Comparison of ENCODE assay signal across 32 cellular contexts in genomic region chr9:70514273-70514672, GRCh38.
"Had no signal": no experiment of that assay in that cellular context is flagged by ENCODE, and none has a peak within 500 bp of the region (broad histone marks: within the 10 kb centered on the region; RNA-seq: fewer than 3 reads in every experiment).

No MANE protein-coding gene starts in this region.

- H3K4me3 Mint-ChIP-seq: activated CD8-positive, alpha-beta T cell treated with anti-CD3 and anti-CD28 coated beads, Interleukin-2, amount 10 ng/mL, durations not matched to agents 7 days and 5 days; activated naive CD4-positive, alpha-beta T cell treated with anti-CD3 and anti-CD28 coated beads for 36 hours; activated naive CD8-positive, alpha-beta T cell; activated T-cell treated with anti-CD3 and anti-CD28 coated beads, Interleukin-2, amount 50 U/mL, for 4 hours; T-helper 1 cell treated with Interleukin-12 subunit alpha and Interleukin-12 subunit beta and Interleukin-4 antibody, amounts not matched to agents 30 μg/mL and 1 μg/mL, for 36 hours had no signal

- H3K27me3 Mint-ChIP-seq: activated naive CD8-positive, alpha-beta T cell had no signal

- H3K4me3 ChIP-seq: cardiac muscle cell, MG63, Peyer's patch, SJSA1 had no signal

- DNase-seq: activated CD4-positive, alpha-beta T cell treated with anti-CD3 and anti-CD28 coated beads for 48 hours; activated CD4-positive, alpha-beta T cell treated with anti-CD3 and anti-CD28 coated beads, Interleukin-2, amount 50 U/mL, for 4 hours; activated CD4-positive, CD25-positive, alpha-beta regulatory T cell treated with anti-CD3 and anti-CD28 coated beads, Interleukin-2, amount 50 U/mL, for 72 hours; activated CD8-positive, alpha-beta T cell treated with anti-CD3 and anti-CD28 coated beads, Interleukin-2, amount 10 ng/mL, durations not matched to agents 7 days and 5 days; activated gamma-delta T cell; activated naive CD4-positive, alpha-beta T cell treated with anti-CD3 and anti-CD28 coated beads for 36 hours; activated T-cell treated with anti-CD3 and anti-CD28 coated beads, Interleukin-2, amount 50 U/mL, for 4 hours; amygdala; brain microvascular endothelial cell; cerebellar nuclear complex; KG1; MG63; MV-4-11; NCI-H1092 treated with DMSO at 0.1 percent for 48 hours; NCI-H1417 treated with DMSO at 0.1 percent for 48 hours; NCI-H1694 treated with DMSO at 0.1 percent for 48 hours; NCI-H2029 treated with DMSO at 0.1 percent for 48 hours; NCI-H2171; NCI-H2227 treated with DMSO at 0.1 percent for 48 hours; NCI-H446 treated with DMSO at 0.1 percent for 48 hours; NCI-H524 treated with DMSO at 0.1 percent for 48 hours; NCI-H774; NK-92 treated with Interleukin-12 subunit alpha and Interleukin-12 subunit beta, amount 100 ng/mL, for 24 hours; OCI-M1; Peyer's patch; SHP77 had no signal

- H3K9me3 ChIP-seq: MG63, Peyer's patch, SJSA1 had no signal

- H3K36me3 ChIP-seq: brain microvascular endothelial cell, cardiac muscle cell, MG63, Peyer's patch, SJSA1 had no signal

- H3K27ac Mint-ChIP-seq: activated CD8-positive, alpha-beta T cell treated with anti-CD3 and anti-CD28 coated beads, Interleukin-2, amount 10 ng/mL, durations not matched to agents 7 days and 5 days; activated naive CD4-positive, alpha-beta T cell treated with anti-CD3 and anti-CD28 coated beads for 36 hours; activated naive CD8-positive, alpha-beta T cell; T-helper 1 cell treated with Interleukin-12 subunit alpha and Interleukin-12 subunit beta and Interleukin-4 antibody, amounts not matched to agents 30 μg/mL and 1 μg/mL, for 36 hours had no signal

- H3K27ac ChIP-seq: brain microvascular endothelial cell, cardiac muscle cell, Peyer's patch, RWPE1, SJSA1 had no signal

- H3K4me1 ChIP-seq: Peyer's patch, SJSA1 had no signal

- ATAC-seq: activated CD8-positive, alpha-beta T cell treated with anti-CD3 and anti-CD28 coated beads, Interleukin-2, amount 10 ng/mL, durations not matched to agents 7 days and 5 days; activated T-cell treated with anti-CD3 and anti-CD28 coated beads, Interleukin-2, amount 50 U/mL, for 4 hours; SK-N-SH treated with all-trans-retinoic acid at 6 μM for 48 hours had no signal

- H3K9me3 Mint-ChIP-seq: activated naive CD4-positive, alpha-beta T cell treated with anti-CD3 and anti-CD28 coated beads for 36 hours; activated T-cell treated with anti-CD3 and anti-CD28 coated beads, Interleukin-2, amount 50 U/mL, for 4 hours; T-helper 1 cell treated with Interleukin-12 subunit alpha and Interleukin-12 subunit beta and Interleukin-4 antibody, amounts not matched to agents 30 μg/mL and 1 μg/mL, for 36 hours had no signal
